22 cellular contexts compared by ENCODE assay signal in the genomic region with DNA sequence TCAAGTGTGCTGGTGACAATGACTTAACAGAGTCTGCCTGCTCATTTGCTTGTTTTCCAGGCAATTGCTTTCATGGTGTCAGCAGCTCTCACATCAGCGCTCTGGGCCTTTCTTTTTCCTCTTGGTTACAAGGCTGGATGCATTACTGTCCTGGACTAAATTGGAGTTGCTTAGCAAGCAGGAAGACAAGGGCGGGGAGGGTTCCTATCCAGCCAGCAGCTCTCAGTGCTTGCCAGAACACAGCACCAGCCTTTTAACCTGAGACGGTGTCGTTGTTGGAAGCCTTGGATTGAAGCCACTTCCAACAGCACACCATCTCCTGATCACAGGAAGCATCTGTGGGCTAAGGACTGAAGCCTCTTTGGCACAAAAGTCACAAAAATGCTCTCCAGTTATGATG.
A peak's percentile ranks its signal among the peaks of the same experiment; 100 is the strongest.
DNase-seq lines count a peak whose midpoint lies in the region; ATAC-seq and TF ChIP-seq lines count a peak whose summit lies in the region.
"Had no signal": no experiment of that assay in that cellular context is flagged by ENCODE, and none has a peak within 500 bp of the region (broad histone marks: within the 10 kb centered on the region; RNA-seq: fewer than 3 reads in every experiment).

No MANE protein-coding gene starts in this region.

- H3K36me3 Mint-ChIP-seq in activated naive CD4-positive, alpha-beta T cell treated with anti-CD3 and anti-CD28 coated beads for 36 hours (ENCODE audit: low read depth) = no peaks in the 10 kb centered on the region
- H3K36me3 Mint-ChIP-seq: CD8-positive, alpha-beta T cell; T-cell had no signal

- peak; percentile 0 for DNase-seq in G401 (ENCODE audit: low spot score)
- peak; percentile 68 for DNase-seq in NCI-H1092 treated with DMSO at 0.1 percent for 48 hours (lab: John Stamatoyannopoulos, UW)
- DNase-seq in NCI-H446 treated with DMSO at 0.1 percent for 48 hours (lab: John Stamatoyannopoulos, UW) = peak; percentile 70
- DNase-seq in HUDEP-2 (lab: John Stamatoyannopoulos, UW; ENCODE audit: unreplicated experiment in 76 of 76) = no peak
- DNase-seq in NCI-H510A (lab: John Stamatoyannopoulos, UW) = no peak
- DNase-seq in activated naive CD4-positive, alpha-beta T cell treated with anti-CD3 and anti-CD28 coated beads for 36 hours = no peak
- DNase-seq in stimulated activated CD4-positive, alpha-beta T cell treated with anti-CD3 and anti-CD28 coated beads, Interleukin-2, amount 100 ng/mL, for 24 hours = no peak
- DNase-seq: Calu3; CD8-positive, alpha-beta T cell; DMS79 treated with DMSO at 0.1 percent for 48 hours; KBM-7; MV-4-11; NCI-H1436; NCI-H187; NCI-H2107; NCI-H510A treated with DMSO at 0.1 percent for 48 hours; NCI-H774; Right ventricle myocardium superior; RPMI8226; T-cell had no signal

- TF ChIP-seq EP300 in gastroesophageal sphincter (IDR thresholded peaks at IDR 0.05) = no peak

- H3K27me3 ChIP-seq in gastroesophageal sphincter = peaks cover 6% of the 10 kb centered on the region

- no peaks in the 10 kb centered on the region for H3K36me3 ChIP-seq in gastroesophageal sphincter

- H3K27me3 Mint-ChIP-seq in activated naive CD4-positive, alpha-beta T cell treated with anti-CD3 and anti-CD28 coated beads for 36 hours (ENCODE audit: low read depth) = no peaks in the 10 kb centered on the region

- no peak overlapping the region for H3K4me3 ChIP-seq in gastroesophageal sphincter

- CTCF ChIA-PET in activated naive CD4-positive, alpha-beta T cell treated with anti-CD3 and anti-CD28 coated beads for 36 hours (lab: Charles Lee) = no interaction called here

- intact Hi-C loops in activated naive CD4-positive, alpha-beta T cell treated with anti-CD3 and anti-CD28 coated beads for 36 hours (cut with micrococcal nuclease) = no loop called here

- ATAC-seq in gastroesophageal sphincter = peak; percentile 41
- ATAC-seq: CD8-positive, alpha-beta T cell; T-cell had no signal

- no peaks in the 10 kb centered on the region for H3K4me1 Mint-ChIP-seq in activated naive CD4-positive, alpha-beta T cell treated with anti-CD3 and anti-CD28 coated beads for 36 hours (ENCODE audit: low read depth)
- H3K4me1 Mint-ChIP-seq: T-cell had no signal

- no peak for TF ChIP-seq CTCF in gastroesophageal sphincter (IDR thresholded peaks at IDR 0.05)

- TF ChIP-seq POLR2A in gastroesophageal sphincter (IDR thresholded peaks at IDR 0.05) = no peak

- H3K4me1 ChIP-seq in gastroesophageal sphincter = no peaks in the 10 kb centered on the region

- no peaks in the 10 kb centered on the region for H3K9me3 ChIP-seq in gastroesophageal sphincter

- H3K4me3 Mint-ChIP-seq in activated naive CD4-positive, alpha-beta T cell treated with anti-CD3 and anti-CD28 coated beads for 36 hours = no peak overlapping the region
- H3K4me3 Mint-ChIP-seq: CD8-positive, alpha-beta T cell; T-cell had no signal

- H3K27ac Mint-ChIP-seq in activated naive CD4-positive, alpha-beta T cell treated with anti-CD3 and anti-CD28 coated beads for 36 hours = no peak overlapping the region
- H3K27ac Mint-ChIP-seq: CD8-positive, alpha-beta T cell; T-cell had no signal

- H3K27ac ChIP-seq in gastroesophageal sphincter = no peak overlapping the region
- H3K27ac ChIP-seq: C4-2B had no signal

- no peaks in the 10 kb centered on the region for H3K9me3 Mint-ChIP-seq in activated naive CD4-positive, alpha-beta T cell treated with anti-CD3 and anti-CD28 coated beads for 36 hours
- H3K9me3 Mint-ChIP-seq: CD8-positive, alpha-beta T cell; T-cell had no signal

- in situ Hi-C loops in G401 (cut with HindIII; ENCODE audit: low sequenced_read_pairs) = no loop called here

- WGBS in gastroesophageal sphincter (ENCODE audit: low coverage in 1 of 2), 2 donors = no CpG with 5 or more reads among the region's 4 CpGs

Comparison
In these comparisons a context has a peak if more than half of its experiments do, and no peak if none do; other contexts are left out.
1. DNase-seq: peak in G401 (single experiment), NCI-H1092 treated with DMSO at 0.1 percent for 48 hours (single experiment) and NCI-H446 treated with DMSO at 0.1 percent for 48 hours (single experiment); none in HUDEP-2 (0 of 76), NCI-H510A (single experiment), activated naive CD4-positive, alpha-beta T cell treated with anti-CD3 and anti-CD28 coated beads for 36 hours (single experiment) and stimulated activated CD4-positive, alpha-beta T cell treated with anti-CD3 and anti-CD28 coated beads, Interleukin-2, amount 100 ng/mL, for 24 hours (0 of 2).